Comparison of ENCODE assay signal across 9 cellular contexts in genomic region chr7:97026705-97027426, GRCh38. TPM values are rescaled to one million over a fixed set of nuclear protein-coding genes. Genes with fewer than 3 reads are reported as not detected.
DNase-seq lines count a peak whose midpoint lies in the region; ATAC-seq, FAIRE-seq and TF ChIP-seq lines count a peak whose summit lies in the region.
"Had no signal": no experiment of that assay in that cellular context is flagged by ENCODE, and none has a peak within 500 bp of the region (broad histone marks: within the 10 kb centered on the region; RNA-seq: fewer than 3 reads in every experiment).

No MANE protein-coding gene starts in this region.

- TF ChIP-seq CTCF in AG10803 (conservative IDR thresholded peaks at IDR 0.05; ENCODE audit: low read length): no peak
- no peak for TF ChIP-seq CTCF in astrocyte (IDR thresholded peaks at IDR 0.05; ENCODE audit: insufficient read depth, low read depth, low read length)

- H3K36me3 ChIP-seq in astrocyte (ENCODE audit: insufficient read depth, low read length) (no peaks in the 10 kb centered on the region), mesenchymal stem cell (ENCODE audit: control insufficient read depth in 1 of 2, insufficient read depth in 2 of 2, low read depth in 1 of 2, low read length in 2 of 2) (no peaks in the 10 kb centered on the region)

- no peak overlapping the region for H3K4ac ChIP-seq in mesenchymal stem cell (ENCODE audit: low read depth in 1 of 2, low read length in 2 of 2)

- H3K14ac ChIP-seq in mesenchymal stem cell (ENCODE audit: low read length in 2 of 2): no peak overlapping the region

- H3K27ac Mint-ChIP-seq in astrocyte (ENCODE audit: unreplicated experiment): no peak overlapping the region

- H2BK120ac ChIP-seq in mesenchymal stem cell (ENCODE audit: low read depth, low read length): no peak overlapping the region

- peak; percentile 28 for ATAC-seq in HG02870 (IDR thresholded peaks at IDR 0.05; ENCODE audit: unreplicated experiment)
- no peak for ATAC-seq in HG02938 (IDR thresholded peaks at IDR 0.05; ENCODE audit: unreplicated experiment)

- H3K79me1 ChIP-seq in mesenchymal stem cell (replicated peaks; ENCODE audit: low read length, poor library complexity, severe bottlenecking): no peaks in the 10 kb centered on the region

- H3K9me3 ChIP-seq in astrocyte (ENCODE audit: insufficient read depth, low read depth, low read length) (peaks cover 7% of the 10 kb centered on the region), mesenchymal stem cell (ENCODE audit: control insufficient read depth, low read length) (no peaks in the 10 kb centered on the region)

- H3K27me3 ChIP-seq in astrocyte (ENCODE audit: insufficient read depth, low read length): peaks cover 67% of the 10 kb centered on the region
- peaks cover 56 to 70% of the 10 kb centered on the region in 2 experiments for H3K27me3 ChIP-seq in mesenchymal stem cell (ENCODE audit: control insufficient read depth in 1 of 2, insufficient read depth in 1 of 2, low read length in 2 of 2)

- H3K27me3 Mint-ChIP-seq in astrocyte (ENCODE audit: low read depth, unreplicated experiment): peaks cover 53% of the 10 kb centered on the region

- H3K9ac ChIP-seq in astrocyte (ENCODE audit: low read length): no peak overlapping the region
- peak overlapping the region; percentile 63 for H3K9ac ChIP-seq in mesenchymal stem cell (ENCODE audit: low read length)

- H3K4me3 Mint-ChIP-seq in astrocyte (ENCODE audit: unreplicated experiment): peak overlapping the region; percentile 82

- peak overlapping the region; percentile 53 for H3K4me3 ChIP-seq in AG10803 (ENCODE audit: low read length)
- H3K4me3 ChIP-seq in astrocyte (ENCODE audit: insufficient read depth, low read depth, low read length): peak overlapping the region; percentile 41
- peak overlapping the region in 1 of 2 experiments; percentile 74 for H3K4me3 ChIP-seq in mesenchymal stem cell (ENCODE audit: insufficient read depth in 1 of 2, low read depth in 1 of 2, low read length in 2 of 2)

- no peak overlapping the region for H3K18ac ChIP-seq in mesenchymal stem cell (ENCODE audit: low read depth in 1 of 2, low read length in 2 of 2)

- H3K79me2 ChIP-seq in astrocyte (ENCODE audit: insufficient read depth, low read length): no peaks in the 10 kb centered on the region

- H4K91ac ChIP-seq in mesenchymal stem cell (ENCODE audit: low read length): no peak overlapping the region

- H2BK12ac ChIP-seq in mesenchymal stem cell (ENCODE audit: low read length in 2 of 2): no peak overlapping the region

- no peaks in the 10 kb centered on the region for H4K20me1 ChIP-seq in astrocyte (ENCODE audit: insufficient read depth, low read length)

- peaks cover 6% of the 10 kb centered on the region for H3K9me3 Mint-ChIP-seq in astrocyte (ENCODE audit: unreplicated experiment)

- H3K4me2 ChIP-seq in astrocyte (ENCODE audit: low read length) (peak overlapping the region; percentile 87), mesenchymal stem cell (ENCODE audit: low read length, poor library complexity, severe bottlenecking) (peak overlapping the region; percentile 85)

- no peak overlapping the region for H3K23ac ChIP-seq in mesenchymal stem cell (ENCODE audit: low read length in 2 of 2)

- H2BK15ac ChIP-seq in mesenchymal stem cell (ENCODE audit: low read depth, poor library complexity, severe bottlenecking): no peak overlapping the region

- no peak overlapping the region for H4K8ac ChIP-seq in mesenchymal stem cell (ENCODE audit: low read length)

- no peak for DNase-seq in AG10803 (ENCODE audit: low read depth)
- DNase-seq in astrocyte (ENCODE audit: low read depth): no peak
- DNase-seq in mesenchymal stem cell: no peak
- no peak for DNase-seq in DMS53 (lab: John Stamatoyannopoulos, UW)
- DNase-seq in AG08396 (ENCODE audit: low spot score): no peak
- no peak for DNase-seq in activated CD4-positive, alpha-beta T cell treated with anti-CD3 and anti-CD28 coated beads, Interleukin-2, amount 50 U/mL, for 4 hours

- WGBS in mesenchymal stem cell: 23% methylated on average over 13 of the region's 17 CpGs

- no peak overlapping the region for H3K27ac ChIP-seq in astrocyte (ENCODE audit: low read depth, low read length)
- no peak overlapping the region for H3K27ac ChIP-seq in mesenchymal stem cell (ENCODE audit: low read length, poor library complexity, severe bottlenecking)

- FAIRE-seq in astrocyte (lab: Jason Lieb, UNC): no peak

- H2BK5ac ChIP-seq in mesenchymal stem cell (ENCODE audit: low read depth, low read length, poor library complexity, severe bottlenecking): no peak overlapping the region

- H2AK5ac ChIP-seq in mesenchymal stem cell (ENCODE audit: low read length, severe bottlenecking): no peak overlapping the region

- H2AFZ ChIP-seq in astrocyte (ENCODE audit: low read depth, low read length) (peak overlapping the region; percentile 47), mesenchymal stem cell (ENCODE audit: low read depth, low read length) (no peak overlapping the region)

- peaks cover 18% of the 10 kb centered on the region for H3K4me1 Mint-ChIP-seq in astrocyte (ENCODE audit: low read depth, unreplicated experiment)

- no peaks in the 10 kb centered on the region for H3K36me3 Mint-ChIP-seq in astrocyte (ENCODE audit: low read depth, unreplicated experiment)

- H3K4me1 ChIP-seq in astrocyte (ENCODE audit: insufficient read depth, low read length): peaks cover 2% of the 10 kb centered on the region
- peaks cover 15% of the 10 kb centered on the region for H3K4me1 ChIP-seq in mesenchymal stem cell (ENCODE audit: control insufficient read depth, insufficient read depth, low read depth, low read length)

RNA-seq across cellular contexts. Expression of gene DLX5, which starts 2.2 kb away (rescaled TPM):
- 1.3 and 1.9 TPM in 2 replicates for total RNA-seq in astrocyte
- not detected for polyA plus RNA-seq in mesenchymal stem cell (2013, experiment 1 of 2)
- polyA plus RNA-seq in mesenchymal stem cell (2013, experiment 2 of 2): not detected
- total RNA-seq: T-helper 1 cell treated with Interleukin-12 subunit alpha and Interleukin-12 subunit beta and Interleukin-4 antibody, amounts not matched to agents 30 ng/mL and 1 ng/mL, for 36 hours had no signal

RNA-seq across cellular contexts. Expression of gene DLX6, which starts 21.5 kb away (rescaled TPM):
- total RNA-seq in astrocyte: 0.25 TPM in 1 of 2 replicates, not detected in the other
- polyA plus RNA-seq in mesenchymal stem cell (2013, experiment 1 of 2): not detected
- not detected for polyA plus RNA-seq in mesenchymal stem cell (2013, experiment 2 of 2)
- total RNA-seq: T-helper 1 cell treated with Interleukin-12 subunit alpha and Interleukin-12 subunit beta and Interleukin-4 antibody, amounts not matched to agents 30 ng/mL and 1 ng/mL, for 36 hours had no signal
